1 cellular context compared by ENCODE assay signal in genomic region chr3:178916223-178916622, GRCh38.
TF ChIP-seq lines count a peak whose summit lies in the region.

No MANE protein-coding gene starts in this region.

TF ChIP-seq in K562, 482 proteins besides CTCF, POLR2A, EP300 and RAD21 (continued from another document):
- peak in 1 of 2 experiments; percentile 29; a peak in 1 of 3 replicates for TF ChIP-seq CBX3 (IDR thresholded peaks at IDR 0.05; ENCODE audit: borderline replicate concordance in 1 of 2, low read length in 2 of 2)
- TF ChIP-seq PHB2 (IDR thresholded peaks at IDR 0.05; ENCODE audit: low read depth): no peak
- 0 out of 2 replicates have a peak, but pooled peaks have one; percentile 50 for TF ChIP-seq TRIM28 (IDR thresholded peaks at IDR 0.05)
- TF ChIP-seq KAT7 (CRISPR knock-in tag; IDR thresholded peaks at IDR 0.05; ENCODE audit: borderline replicate concordance): no peak
- TF ChIP-seq TAF1 (IDR thresholded peaks at IDR 0.05; ENCODE audit: control insufficient read depth, extremely low read depth, insufficient read depth, low read length, severe bottlenecking): no peak
